In the genomic region with DNA sequence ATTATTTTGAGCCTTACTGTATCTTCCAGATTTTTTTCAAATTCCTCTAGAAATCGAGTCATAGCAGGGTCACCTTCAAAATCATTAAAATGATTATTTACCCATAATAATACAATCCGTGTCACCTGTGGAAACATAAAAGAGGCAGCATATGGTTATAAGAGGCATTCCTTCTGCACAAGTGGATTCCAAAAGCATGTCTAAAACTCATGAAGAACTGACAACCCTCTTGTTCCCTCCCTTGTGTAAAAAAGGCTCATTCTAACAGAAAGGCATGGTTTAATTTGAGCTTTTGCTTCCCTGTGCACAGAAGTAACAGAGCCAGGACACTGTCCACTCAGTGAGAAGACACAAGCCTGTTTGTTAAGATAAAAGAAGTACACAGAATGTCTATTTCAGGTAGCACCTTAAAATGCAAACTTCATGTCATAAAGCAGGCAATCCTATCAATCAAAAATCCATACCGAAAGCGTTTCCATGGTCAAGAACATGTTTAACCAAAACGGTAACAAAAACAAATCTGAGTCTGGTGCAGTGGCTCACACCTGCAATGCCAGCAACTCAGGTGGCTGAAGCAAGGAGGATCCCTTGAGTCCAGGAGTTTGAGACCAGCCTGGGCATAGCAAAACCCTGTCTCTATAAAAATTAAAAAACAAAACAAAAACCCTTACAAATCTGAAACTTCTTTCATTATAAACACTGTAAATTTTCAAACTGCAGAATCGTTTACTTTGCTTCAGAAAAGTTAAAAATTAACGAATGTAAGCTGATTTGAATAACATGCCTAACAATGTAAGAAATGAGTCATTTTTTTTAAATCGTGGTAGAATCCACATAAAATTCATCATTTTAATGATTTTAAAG, we compare ENCODE assay signal across 10 cellular contexts.
DNase-seq lines count a peak whose midpoint lies in the region; ATAC-seq and TF ChIP-seq lines count a peak whose summit lies in the region.
"Had no signal": no experiment of that assay in that cellular context is flagged by ENCODE, and none has a peak within 500 bp of the region (broad histone marks: within the 10 kb centered on the region; RNA-seq: fewer than 3 reads in every experiment).

No MANE protein-coding gene starts in this region.

- H3K27me3 ChIP-seq in right atrium auricular region (no peaks in the 10 kb centered on the region), foreskin keratinocyte (no peaks in the 10 kb centered on the region)

- no peaks in the 10 kb centered on the region for H3K9me3 ChIP-seq in right atrium auricular region

- DNase-seq in epithelial cell of proximal tubule (ENCODE audit: low read depth) (peak; percentile 4), NCI-H345 (lab: John Stamatoyannopoulos, UW) (no peak), 8988T (no peak), right atrium auricular region (ENCODE audit: low spot score) (no peak), foreskin keratinocyte (no peak)
- DNase-seq: left ventricle myocardium superior had no signal

- peak; percentile 30 for ATAC-seq in GM18907 (IDR thresholded peaks at IDR 0.05; ENCODE audit: unreplicated experiment)
- ATAC-seq in GM21529 (IDR thresholded peaks at IDR 0.05; ENCODE audit: unreplicated experiment) = peak; percentile 35
- peak; percentile 20 for ATAC-seq in HG03095 (IDR thresholded peaks at IDR 0.05; ENCODE audit: unreplicated experiment)
- no peak for ATAC-seq in foreskin keratinocyte
- ATAC-seq: left ventricle myocardium superior had no signal

- TF ChIP-seq CTCF in epithelial cell of proximal tubule (conservative IDR thresholded peaks at IDR 0.05; ENCODE audit: low read depth, low read length) (no peak), right atrium auricular region (IDR thresholded peaks at IDR 0.05) (no peak), foreskin keratinocyte (conservative IDR thresholded peaks at IDR 0.05) (no peak)

- H3K4me3 ChIP-seq in epithelial cell of proximal tubule (ENCODE audit: low read depth, low read length) (no peak overlapping the region), right atrium auricular region (no peak overlapping the region)

- H3K4me1 ChIP-seq in right atrium auricular region (no peaks in the 10 kb centered on the region), foreskin keratinocyte (no peaks in the 10 kb centered on the region)

- H3K27ac ChIP-seq in right atrium auricular region = no peak overlapping the region
- no peak overlapping the region for H3K27ac ChIP-seq in foreskin keratinocyte
- H3K27ac ChIP-seq: HL-60 had no signal

- H3K36me3 ChIP-seq in right atrium auricular region = peaks cover 8% of the 10 kb centered on the region
